In the genomic region with DNA sequence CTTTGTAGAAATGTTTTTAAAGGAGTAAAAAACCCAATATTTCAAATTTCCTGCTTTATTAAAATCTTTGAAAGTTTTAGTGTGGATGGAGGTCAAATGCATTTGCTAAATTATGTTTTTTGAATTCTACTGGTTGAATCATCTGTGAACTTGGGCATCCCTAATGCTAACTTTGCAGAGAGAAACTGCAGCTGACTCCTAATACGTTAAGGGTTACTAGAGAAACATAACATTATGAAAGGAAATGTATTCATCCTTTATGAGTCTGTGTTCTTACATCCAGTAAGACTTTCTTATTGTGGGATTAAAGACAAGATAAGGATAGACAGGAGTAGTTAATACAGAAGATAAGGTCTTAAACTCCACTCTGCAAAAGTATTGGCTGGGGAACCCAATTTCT, we compare ENCODE assay signal across 19 cellular contexts.
DNase-seq lines count a peak whose midpoint lies in the region; ATAC-seq and TF ChIP-seq lines count a peak whose summit lies in the region.
"Had no signal": no experiment of that assay in that cellular context is flagged by ENCODE, and none has a peak within 500 bp of the region (broad histone marks: within the 10 kb centered on the region; RNA-seq: fewer than 3 reads in every experiment).

No MANE protein-coding gene starts in this region.

- no peak for TF ChIP-seq CTCF in fibroblast of pulmonary artery (IDR thresholded peaks at IDR 0.05; ENCODE audit: low read length, missing control alignments)
- no peak for TF ChIP-seq CTCF in nephron (IDR thresholded peaks at IDR 0.05; ENCODE audit: unreplicated experiment in 3 of 3)

- no peaks in the 10 kb centered on the region for H3K27me3 Mint-ChIP-seq in nephron (ENCODE audit: low read depth)

- ATAC-seq in SK-N-SH treated with all-trans-retinoic acid at 6 μM for 48 hours (peak; percentile 64), GM19397 (IDR thresholded peaks at IDR 0.05; ENCODE audit: unreplicated experiment) (no peak), GM19023 (IDR thresholded peaks at IDR 0.05; ENCODE audit: unreplicated experiment) (no peak)
- ATAC-seq: CD8-positive, alpha-beta T cell; PC-3 had no signal

- no peaks in the 10 kb centered on the region for H3K9me3 Mint-ChIP-seq in nephron
- H3K9me3 Mint-ChIP-seq: CD8-positive, alpha-beta T cell; H9 had no signal

- H3K27ac Mint-ChIP-seq in nephron: peak overlapping the region; percentile 87 to 94 (median 93)
- H3K27ac Mint-ChIP-seq: CD8-positive, alpha-beta T cell; H9 had no signal

- H3K36me3 Mint-ChIP-seq in nephron (ENCODE audit: low read depth): no peaks in the 10 kb centered on the region
- H3K36me3 Mint-ChIP-seq: CD8-positive, alpha-beta T cell had no signal

- H3K4me1 Mint-ChIP-seq in nephron: peaks cover 43% of the 10 kb centered on the region

- peak overlapping the region in 1 of 3 experiments; percentile 7 for H3K4me3 Mint-ChIP-seq in nephron
- H3K4me3 Mint-ChIP-seq: CD8-positive, alpha-beta T cell; H9 had no signal

- no peak overlapping the region for H3K4me3 ChIP-seq in fibroblast of pulmonary artery (replicated peaks; ENCODE audit: low read depth, low read length)
- H3K4me3 ChIP-seq: BLaER1 treated with 17β-estradiol and CSF1 and Interleukin-3, amounts not matched to agents 10 nM and 100 nM had no signal

- DNase-seq in EH (ENCODE audit: low read depth): peak; percentile 42
- peak; percentile 27 for DNase-seq in fibroblast of pulmonary artery (ENCODE audit: low read depth)
- DNase-seq in NOMO-1 treated with DMSO at 0.1 percent for 48 hours (lab: John Stamatoyannopoulos, UW; ENCODE audit: unreplicated experiment): no peak
- no peak for DNase-seq in NCI-H1417 (lab: John Stamatoyannopoulos, UW)
- DNase-seq: Calu3; CD8-positive, alpha-beta T cell; H9; NCI-H1105 treated with DMSO at 0.1 percent for 48 hours; NCI-H187; NCI-H2227 treated with DMSO at 0.1 percent for 48 hours; NCI-H524; PC-3; RPMI8226; SIG-M5 had no signal

TF ChIP-seq in SK-N-SH treated with all-trans-retinoic acid at 6 μM for 48 hours, 23 proteins besides CTCF, POLR2A, EP300 and RAD21:
- TF ChIP-seq ESRRG (CRISPR knock-in tag; IDR thresholded peaks at IDR 0.05): no peak
- TF ChIP-seq SNAI2 (CRISPR knock-in tag; IDR thresholded peaks at IDR 0.05): no peak

Comparison
In these comparisons a context has a peak if more than half of its experiments do, and no peak if none do; other contexts are left out.
1. DNase-seq: peak in EH (single experiment) and fibroblast of pulmonary artery (single experiment); none in NOMO-1 treated with DMSO at 0.1 percent for 48 hours (single experiment) and NCI-H1417 (0 of 3).